ENCODE assay signal across 8 cellular contexts in the genomic region with DNA sequence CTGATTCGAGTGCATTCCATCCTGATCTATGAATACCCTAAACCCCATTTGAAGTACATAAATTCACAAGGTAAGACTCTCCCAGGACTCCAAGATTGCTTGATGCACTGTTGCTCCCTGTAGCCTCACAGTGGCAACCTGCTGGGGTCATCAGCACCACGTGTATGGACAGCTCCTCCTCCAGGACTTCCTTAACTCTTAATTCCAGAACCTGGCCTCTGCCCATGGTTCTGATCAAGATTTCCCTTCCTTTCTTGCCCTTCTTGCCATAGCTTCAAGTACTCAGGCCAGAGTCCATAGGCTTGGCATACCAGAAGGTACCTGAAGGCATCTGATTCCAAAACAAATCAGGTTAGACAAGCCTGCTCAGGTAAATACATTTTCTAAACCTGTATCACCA. TPM values are rescaled to one million over a fixed set of nuclear protein-coding genes. Genes with fewer than 3 reads are reported as not detected.
DNase-seq lines count a peak whose midpoint lies in the region; ATAC-seq and TF ChIP-seq lines count a peak whose summit lies in the region.

No MANE protein-coding gene starts in this region.

- peaks cover 3% of the 10 kb centered on the region for H3K27me3 Mint-ChIP-seq in endothelial cell (ENCODE audit: unreplicated experiment)

- in situ Hi-C loops in GM23248 (cut with MboI) = no loop called here

- H3K4me2 ChIP-seq in GM23248 (ENCODE audit: unreplicated experiment) = no peak overlapping the region

- H3F3A ChIP-seq in GM23248 (ENCODE audit: insufficient read depth) = no peaks in the 10 kb centered on the region

- H3K27ac ChIP-seq in GM23248 = no peak overlapping the region

- H3K9me2 ChIP-seq in GM23248 (ENCODE audit: insufficient read depth) = no peaks in the 10 kb centered on the region

- no peak for TF ChIP-seq CTCF in endothelial cell (IDR thresholded peaks at IDR 0.05; ENCODE audit: unreplicated experiment)

- no peak overlapping the region for H3K9ac ChIP-seq in GM23248

- no peaks in the 10 kb centered on the region for H3K36me3 ChIP-seq in GM23248 (ENCODE audit: low read depth)

- WGBS in GM23248 (ENCODE audit: low coverage in 1 of 2, low lambda C conversion rate in 2 of 2, missing lambda C conversion rate in 2 of 2), 2 experiments = 4% methylated on average over 2 of the region's 2 CpGs

- H3K4me1 ChIP-seq in GM23248 (ENCODE audit: insufficient read depth) = no peaks in the 10 kb centered on the region

- no peaks in the 10 kb centered on the region for H3K36me3 Mint-ChIP-seq in endothelial cell (ENCODE audit: low read depth, unreplicated experiment)

- no peaks in the 10 kb centered on the region for H3K4me1 Mint-ChIP-seq in endothelial cell (ENCODE audit: unreplicated experiment)

- no peak overlapping the region for H3K27ac Mint-ChIP-seq in endothelial cell (ENCODE audit: unreplicated experiment)

- H3K27me3 ChIP-seq in GM23248 (replicated peaks; ENCODE audit: insufficient read depth) = no peaks in the 10 kb centered on the region

- no peaks in the 10 kb centered on the region for H3K9me3 Mint-ChIP-seq in endothelial cell (ENCODE audit: unreplicated experiment)

- ATAC-seq in GM18519 (IDR thresholded peaks at IDR 0.05; ENCODE audit: low FRiP score, unreplicated experiment) = no peak

- no peaks in the 10 kb centered on the region for H4K20me1 ChIP-seq in GM23248 (ENCODE audit: insufficient read depth)

- no peak overlapping the region for H3K4me3 ChIP-seq in GM23248

- H3K9me3 ChIP-seq in GM23248 (ENCODE audit: low read depth) = no peaks in the 10 kb centered on the region

- no peak overlapping the region for H2AFZ ChIP-seq in GM23248

- H3K79me2 ChIP-seq in GM23248 (ENCODE audit: insufficient read depth) = no peaks in the 10 kb centered on the region

- no peak overlapping the region for H3K4me3 Mint-ChIP-seq in endothelial cell (ENCODE audit: unreplicated experiment)

- peak; percentile 63 for DNase-seq in GM23248
- peak; percentile 61 for DNase-seq in NCI-H460 (ENCODE audit: extremely low read depth, low read depth)
- peak; percentile 76 for DNase-seq in endothelial cell (ENCODE audit: low spot score)
- peak; percentile 14 for DNase-seq in non-pigmented ciliary epithelial cell (ENCODE audit: low read depth)
- DNase-seq in NK-92 (lab: John Stamatoyannopoulos, UW; ENCODE audit: unreplicated experiment) = no peak
- no peak for DNase-seq in NCI-H1092 treated with DMSO at 0.1 percent for 48 hours (lab: John Stamatoyannopoulos, UW)
- no peak for DNase-seq in activated effector memory CD4-positive, alpha-beta T cell treated with Interleukin-2 at 50 U/mL for 16 hours

RNA-seq across cellular contexts. Expression of a gene that starts 34.0 kb away (rescaled TPM):
- total RNA-seq in GM23248 (2014; rRNA removed; shearing (Covaris generic)) = 11.4 and 17.6 TPM in 2 replicates
- 3.8 and 4.1 TPM in 2 replicates for polyA plus RNA-seq in GM23248 (2016; fragmentation: Nextera tagmentation; extraction: Ambion mirVana)
- 11.3 and 13.0 TPM in 2 replicates for total RNA-seq in NCI-H460 (2014; rRNA removed; shearing (Covaris generic))
- 18.1 and 25.8 TPM in 2 replicates for polyA plus RNA-seq in NCI-H460 (2014; cell fraction: nucleus; rRNA removed)
- 53.7 TPM for total RNA-seq in endothelial cell (ENCODE audit: unreplicated experiment)

Comparison
In these comparisons a context has a peak if more than half of its experiments do, and no peak if none do; other contexts are left out.
1. DNase-seq: peak in GM23248 (single experiment), NCI-H460 (single experiment), endothelial cell (single experiment) and non-pigmented ciliary epithelial cell (single experiment); none in NK-92 (single experiment), NCI-H1092 treated with DMSO at 0.1 percent for 48 hours (single experiment) and activated effector memory CD4-positive, alpha-beta T cell treated with Interleukin-2 at 50 U/mL for 16 hours (single experiment).